Comparison of ENCODE assay signal across 29 cellular contexts in the genomic region with DNA sequence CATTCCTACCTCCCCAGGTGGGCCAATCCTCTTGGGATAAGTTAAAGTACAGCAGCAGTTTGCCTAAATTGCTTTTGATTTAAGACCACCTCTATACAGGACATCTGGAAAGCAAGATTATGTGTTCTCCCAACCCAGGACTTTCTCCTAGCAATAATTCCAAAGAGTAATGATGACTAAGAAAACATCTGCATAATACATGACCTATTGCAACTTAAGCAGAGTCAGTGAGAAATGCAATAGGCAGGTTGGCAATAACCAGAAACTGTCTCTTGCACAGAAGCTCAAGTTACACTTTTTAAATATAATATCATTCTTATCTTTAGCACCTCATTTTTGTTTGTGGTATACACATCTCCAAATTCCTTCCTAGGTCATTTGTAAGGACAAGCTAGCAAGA.
A peak's percentile ranks its signal among the peaks of the same experiment; 100 is the strongest.
DNase-seq lines count a peak whose midpoint lies in the region; ATAC-seq and TF ChIP-seq lines count a peak whose summit lies in the region.
"Had no signal": no experiment of that assay in that cellular context is flagged by ENCODE, and none has a peak within 500 bp of the region (broad histone marks: within the 10 kb centered on the region; RNA-seq: fewer than 3 reads in every experiment).

No MANE protein-coding gene starts in this region.

- no peaks in the 10 kb centered on the region for H3K4me1 Mint-ChIP-seq in activated CD4-positive, alpha-beta T cell treated with anti-CD3 and anti-CD28 coated beads, Interleukin-2, amount 10 ng/mL, durations not matched to agents 7 days and 5 days
- no peaks in the 10 kb centered on the region for H3K4me1 Mint-ChIP-seq in activated T-cell treated with anti-CD3 and anti-CD28 coated beads, Interleukin-2, amount 50 U/mL, for 4 hours (ENCODE audit: low read depth)
- H3K4me1 Mint-ChIP-seq: CD14-positive monocyte; naive thymus-derived CD8-positive, alpha-beta T cell had no signal

- POLR2A ChIA-PET in activated CD4-positive, alpha-beta T cell treated with anti-CD3 and anti-CD28 coated beads, Interleukin-2, amount 10 ng/mL, durations not matched to agents 7 days and 5 days (lab: Charles Lee), result no interaction called here

- CTCF ChIA-PET in activated CD4-positive, alpha-beta T cell treated with anti-CD3 and anti-CD28 coated beads, Interleukin-2, amount 10 ng/mL, durations not matched to agents 7 days and 5 days (lab: Charles Lee), result no interaction called here

- peak; percentile 4 for DNase-seq in AG08395 (ENCODE audit: low spot score)
- DNase-seq in HFF-Myc (ENCODE audit: extremely low read depth, low read depth), result peak; percentile 30
- peak; percentile 61 for DNase-seq in choroid plexus epithelial cell (ENCODE audit: low read depth)
- DNase-seq in kidney tubule cell (ENCODE audit: low spot score), result peak; percentile 42
- DNase-seq in activated CD4-positive, alpha-beta T cell treated with anti-CD3 and anti-CD28 coated beads, Interleukin-2, amount 10 ng/mL, durations not matched to agents 7 days and 5 days, result no peak
- DNase-seq in activated naive CD4-positive, alpha-beta T cell treated with anti-CD3 and anti-CD28 coated beads, Interleukin-2, amount 50 U/mL, for 16 hours, result no peak
- no peak for DNase-seq in G401 (ENCODE audit: low spot score)
- DNase-seq in activated T-cell treated with anti-CD3 and anti-CD28 coated beads, Interleukin-2, amount 50 U/mL, for 4 hours, result no peak
- DNase-seq: activated CD4-positive, alpha-beta T cell treated with anti-CD3 and anti-CD28 coated beads for 4 hours; activated gamma-delta T cell treated with Interleukin-2 at 50 U/mL for 16 hours; activated T-cell treated with anti-CD3 and anti-CD28 coated beads, Interleukin-2, amount 50 U/mL, for 24 hours; adrenal gland; colonic mucosa; effector CD8-positive, alpha-beta T cell; hypothalamus; Kasumi-1; left ventricle myocardium superior; naive thymus-derived CD8-positive, alpha-beta T cell; NCI-H1694; NCI-H524; occipital lobe had no signal

- in situ Hi-C loops in G401 (cut with HindIII; ENCODE audit: low sequenced_read_pairs), result no loop called here

- no peaks in the 10 kb centered on the region for H3K36me3 Mint-ChIP-seq in activated CD4-positive, alpha-beta T cell treated with anti-CD3 and anti-CD28 coated beads, Interleukin-2, amount 10 ng/mL, durations not matched to agents 7 days and 5 days (ENCODE audit: low read depth)
- no peaks in the 10 kb centered on the region for H3K36me3 Mint-ChIP-seq in activated T-cell treated with anti-CD3 and anti-CD28 coated beads, Interleukin-2, amount 50 U/mL, for 4 hours (ENCODE audit: insufficient read depth)
- H3K36me3 Mint-ChIP-seq: CD14-positive monocyte; naive thymus-derived CD8-positive, alpha-beta T cell had no signal

- no peak overlapping the region for H3K4me3 Mint-ChIP-seq in activated CD4-positive, alpha-beta T cell treated with anti-CD3 and anti-CD28 coated beads, Interleukin-2, amount 10 ng/mL, durations not matched to agents 7 days and 5 days
- H3K4me3 Mint-ChIP-seq in activated T-cell treated with anti-CD3 and anti-CD28 coated beads, Interleukin-2, amount 50 U/mL, for 4 hours, result no peak overlapping the region
- H3K4me3 Mint-ChIP-seq: activated T-cell treated with anti-CD3 and anti-CD28 coated beads, Interleukin-2, amount 50 U/mL, for 24 hours; CD14-positive monocyte; naive thymus-derived CD8-positive, alpha-beta T cell; stimulated activated naive CD8-positive, alpha-beta T cell treated with anti-CD3 and anti-CD28 coated beads, Interleukin-15, Interleukin-2, amounts not matched to agents 100 ng/mL and 50 ng/mL, for 24 hours had no signal

- H3K4me3 ChIP-seq in HFF-Myc (replicated peaks; ENCODE audit: low read depth, low read length) (no peak overlapping the region), choroid plexus epithelial cell (ENCODE audit: low read depth, low read length) (no peak overlapping the region)
- H3K4me3 ChIP-seq: A549, adrenal gland, colonic mucosa, skin epidermis, thoracic aorta, vagina had no signal

- TF ChIP-seq CTCF in HFF-Myc (IDR thresholded peaks at IDR 0.05; ENCODE audit: low read depth, low read length, missing control alignments), result no peak
- TF ChIP-seq CTCF in choroid plexus epithelial cell (conservative IDR thresholded peaks at IDR 0.05; ENCODE audit: low read depth, low read length), result no peak

- H3K27me3 Mint-ChIP-seq in activated CD4-positive, alpha-beta T cell treated with anti-CD3 and anti-CD28 coated beads, Interleukin-2, amount 10 ng/mL, durations not matched to agents 7 days and 5 days, result no peaks in the 10 kb centered on the region
- H3K27me3 Mint-ChIP-seq in activated T-cell treated with anti-CD3 and anti-CD28 coated beads, Interleukin-2, amount 50 U/mL, for 4 hours (ENCODE audit: low read depth), result no peaks in the 10 kb centered on the region
- H3K27me3 Mint-ChIP-seq: activated T-cell treated with anti-CD3 and anti-CD28 coated beads, Interleukin-2, amount 50 U/mL, for 24 hours; naive thymus-derived CD8-positive, alpha-beta T cell; stimulated activated naive CD8-positive, alpha-beta T cell treated with anti-CD3 and anti-CD28 coated beads, Interleukin-15, Interleukin-2, amounts not matched to agents 100 ng/mL and 50 ng/mL, for 24 hours had no signal

- no peaks in the 10 kb centered on the region for H3K9me3 Mint-ChIP-seq in activated CD4-positive, alpha-beta T cell treated with anti-CD3 and anti-CD28 coated beads, Interleukin-2, amount 10 ng/mL, durations not matched to agents 7 days and 5 days
- H3K9me3 Mint-ChIP-seq in activated T-cell treated with anti-CD3 and anti-CD28 coated beads, Interleukin-2, amount 50 U/mL, for 4 hours, result no peaks in the 10 kb centered on the region

- ATAC-seq in activated T-cell treated with anti-CD3 and anti-CD28 coated beads, Interleukin-2, amount 50 U/mL, for 4 hours, result no peak
- ATAC-seq: A549; HepG2; left ventricle myocardium superior; naive thymus-derived CD8-positive, alpha-beta T cell; Right ventricle myocardium inferior had no signal

- H3K27ac Mint-ChIP-seq in activated CD4-positive, alpha-beta T cell treated with anti-CD3 and anti-CD28 coated beads, Interleukin-2, amount 10 ng/mL, durations not matched to agents 7 days and 5 days, result no peak overlapping the region
- H3K27ac Mint-ChIP-seq: activated T-cell treated with anti-CD3 and anti-CD28 coated beads, Interleukin-2, amount 50 U/mL, for 24 hours; CD14-positive monocyte; naive thymus-derived CD8-positive, alpha-beta T cell; stimulated activated naive CD8-positive, alpha-beta T cell treated with anti-CD3 and anti-CD28 coated beads, Interleukin-15, Interleukin-2, amounts not matched to agents 100 ng/mL and 50 ng/mL, for 24 hours had no signal

Comparison
In these comparisons a context has a peak if more than half of its experiments do, and no peak if none do; other contexts are left out.
1. DNase-seq: peak in AG08395 (single experiment), HFF-Myc (single experiment), choroid plexus epithelial cell (single experiment) and kidney tubule cell (single experiment); none in activated CD4-positive, alpha-beta T cell treated with anti-CD3 and anti-CD28 coated beads, Interleukin-2, amount 10 ng/mL, durations not matched to agents 7 days and 5 days (single experiment), activated naive CD4-positive, alpha-beta T cell treated with anti-CD3 and anti-CD28 coated beads, Interleukin-2, amount 50 U/mL, for 16 hours (single experiment), G401 (single experiment) and activated T-cell treated with anti-CD3 and anti-CD28 coated beads, Interleukin-2, amount 50 U/mL, for 4 hours (single experiment).